Comparison of ENCODE assay signal across 8 cellular contexts in genomic region chr4:140156529-140157171, GRCh38. TPM values are rescaled to one million over a fixed set of nuclear protein-coding genes. Genes with fewer than 3 reads are reported as not detected.
A peak's percentile ranks its signal among the peaks of the same experiment; 100 is the strongest.
DNase-seq lines count a peak whose midpoint lies in the region; ATAC-seq, FAIRE-seq and TF ChIP-seq lines count a peak whose summit lies in the region.

No MANE protein-coding gene starts in this region.

- no peak overlapping the region for H2AFZ ChIP-seq in smooth muscle cell (ENCODE audit: low read depth)

- TF ChIP-seq POLR2A in GM12892 (IDR thresholded peaks at IDR 0.05; ENCODE audit: low read depth, low read length) (no peak), lower leg skin (IDR thresholded peaks at IDR 0.05) (no peak)

- H3K27me3 ChIP-seq in tibial artery (no peaks in the 10 kb centered on the region), smooth muscle cell (ENCODE audit: low read depth) (no peaks in the 10 kb centered on the region)

- TF ChIP-seq CTCF in tibial artery (IDR thresholded peaks at IDR 0.05) (no peak), lower leg skin (IDR thresholded peaks at IDR 0.05) (no peak), smooth muscle cell (IDR thresholded peaks at IDR 0.05; ENCODE audit: borderline replicate concordance, insufficient read depth, poor library complexity, severe bottlenecking) (no peak)

- ATAC-seq in GM18858 (IDR thresholded peaks at IDR 0.05; ENCODE audit: unreplicated experiment) (peak; percentile 72), HG02678 (IDR thresholded peaks at IDR 0.05; ENCODE audit: unreplicated experiment) (peak; percentile 79)
- no peak for ATAC-seq in naive thymus-derived CD8-positive, alpha-beta T cell

- no peak overlapping the region for H3K4me2 ChIP-seq in smooth muscle cell

- WGBS in lower leg skin, 2 donors: 51 to 73% methylated on average over 4 of the region's 4 CpGs
- WGBS in smooth muscle cell (ENCODE audit: low lambda C conversion rate): 88% methylated on average over 4 of the region's 4 CpGs

- H3K27me3 Mint-ChIP-seq in naive thymus-derived CD8-positive, alpha-beta T cell: no peaks in the 10 kb centered on the region

- H3K9me3 Mint-ChIP-seq in naive thymus-derived CD8-positive, alpha-beta T cell: peaks cover 0 to 1% (median 0%) of the 10 kb centered on the region in 9 donors

- DNase-seq in NOMO-1 treated with DMSO at 0.1 percent for 48 hours (lab: John Stamatoyannopoulos, UW; ENCODE audit: unreplicated experiment) (peak; percentile 79), tibial artery (no peak), GM12892 (ENCODE audit: insufficient read length) (no peak), lower leg skin (ENCODE audit: low spot score in 2 of 2) (no peak), smooth muscle cell (lab: John Stamatoyannopoulos, UW; ENCODE audit: unreplicated experiment) (no peak)
- DNase-seq in naive thymus-derived CD8-positive, alpha-beta T cell: peak in 1 of 10 donors; percentile 20

- no peak overlapping the region for H3K9ac ChIP-seq in smooth muscle cell (ENCODE audit: low read depth)

- H3K27ac Mint-ChIP-seq in naive thymus-derived CD8-positive, alpha-beta T cell: peak overlapping the region in 8 of 10 donors; percentile 7 to 70 (median 49)

- intact Hi-C loops in tibial artery (cut with DNase I; ENCODE audit: low total_unique reads): no loop called here
- intact Hi-C loops in lower leg skin (cut with DNase I; ENCODE audit: low total_unique reads): loop anchor here (10.0 kb wide), 1 partner anchor 88 kb away; no protein-coding TSS in a partner anchor

- peak overlapping the region in 5 of 10 donors; percentile 3 to 62 (median 5) for H3K4me3 Mint-ChIP-seq in naive thymus-derived CD8-positive, alpha-beta T cell

- no peaks in the 10 kb centered on the region for H3K36me3 ChIP-seq in tibial artery
- H3K36me3 ChIP-seq in smooth muscle cell (ENCODE audit: low read depth): no peaks in the 10 kb centered on the region

- H4K20me1 ChIP-seq in smooth muscle cell (ENCODE audit: low read depth): no peaks in the 10 kb centered on the region

- H3K4me3 ChIP-seq in tibial artery (no peak overlapping the region), lower leg skin (ENCODE audit: low read depth, poor library complexity, severe bottlenecking) (no peak overlapping the region), smooth muscle cell (no peak overlapping the region)

- H3K4me1 ChIP-seq in tibial artery: peaks cover 0 to 18% (median 12%) of the 10 kb centered on the region in 4 donors
- peaks cover 4% of the 10 kb centered on the region for H3K4me1 ChIP-seq in smooth muscle cell (ENCODE audit: low read depth)

- H3K27ac ChIP-seq in tibial artery (no peak overlapping the region), smooth muscle cell (ENCODE audit: low read depth) (no peak overlapping the region)

- peaks cover 10 to 43% (median 26%) of the 10 kb centered on the region in 4 donors for H3K4me1 Mint-ChIP-seq in naive thymus-derived CD8-positive, alpha-beta T cell

- H3F3A ChIP-seq in smooth muscle cell (ENCODE audit: low read depth): peaks cover 15% of the 10 kb centered on the region

- H3K79me2 ChIP-seq in smooth muscle cell (ENCODE audit: low read depth): no peaks in the 10 kb centered on the region

- FAIRE-seq in GM12892 (lab: Jason Lieb, UNC): no peak

- no peaks in the 10 kb centered on the region for H3K36me3 Mint-ChIP-seq in naive thymus-derived CD8-positive, alpha-beta T cell

- H3K9me3 ChIP-seq in tibial artery (no peaks in the 10 kb centered on the region), smooth muscle cell (replicated peaks; ENCODE audit: low read depth) (no peaks in the 10 kb centered on the region)

- POLR2A ChIA-PET in naive thymus-derived CD8-positive, alpha-beta T cell (lab: Charles Lee): interaction anchor here (0.6 to 5.6 kb wide), 3 partner anchors 34 to 107 kb away, joined by 4 to 31 read pairs (median 5); no protein-coding TSS in a partner anchor

RNA-seq across cellular contexts. Expression of gene MAML3, which starts 2.7 kb away (rescaled TPM):
- 1 to 10 TPM; 4.9 to 5.3 TPM for total RNA-seq in naive thymus-derived CD8-positive, alpha-beta T cell
- 1 to 10 TPM in 2 of 3 donors, under 1 TPM in 1; 0.51 to 1.6 (median 1.4) TPM for polyA plus RNA-seq in naive thymus-derived CD8-positive, alpha-beta T cell
- polyA plus RNA-seq in GM12892 (2012; ENCODE audit: missing spikeins): not detected
- 10 to 100 TPM; 21.2 to 28.4 (median 22.1) TPM for total RNA-seq in lower leg skin
- total RNA-seq in smooth muscle cell: 12.4 and 12.6 TPM in 2 replicates
- polyA plus RNA-seq in smooth muscle cell: 4.9 and 5.3 TPM in 2 replicates

Comparison
In these comparisons a context has a peak if more than half of its experiments do, and no peak if none do; other contexts are left out.
1. ATAC-seq: peak in GM18858 (single experiment) and HG02678 (single experiment); none in naive thymus-derived CD8-positive, alpha-beta T cell (0 of 2).